15 cellular contexts compared by ENCODE assay signal in the genomic region with DNA sequence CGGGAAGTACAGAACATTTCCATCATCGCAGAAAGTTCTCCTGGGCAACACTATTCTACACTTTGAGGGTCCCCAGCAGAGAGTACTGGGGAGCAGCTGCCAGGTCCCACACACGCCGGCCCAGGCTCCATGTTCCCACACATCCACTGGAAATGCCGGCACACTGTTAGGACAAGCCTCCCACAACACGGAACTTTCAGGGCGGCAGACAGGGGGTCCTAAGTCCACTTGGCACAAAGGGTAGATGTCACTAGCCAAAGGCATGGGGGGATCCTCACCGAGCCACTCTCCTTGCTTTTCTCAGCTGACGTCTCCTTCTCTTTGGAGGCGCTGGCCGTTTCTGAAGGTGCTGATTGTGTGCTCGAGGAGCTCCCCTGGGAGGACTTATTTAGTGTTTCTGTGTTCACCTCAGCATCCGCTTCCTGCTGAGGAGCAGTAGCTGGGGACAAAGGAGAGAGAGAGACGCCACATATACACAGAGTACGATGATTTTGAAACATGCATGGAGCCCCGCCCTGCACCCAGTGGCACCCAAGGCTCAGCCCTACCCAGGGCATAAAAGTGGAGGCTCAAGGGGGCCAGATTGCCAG.
"Had no signal": no experiment of that assay in that cellular context is flagged by ENCODE, and none has a peak within 500 bp of the region (broad histone marks: within the 10 kb centered on the region; RNA-seq: fewer than 3 reads in every experiment).

No MANE protein-coding gene starts in this region.

- H3K4me3 ChIP-seq: pancreas, testis, upper lobe of right lung had no signal

- H3K27me3 Mint-ChIP-seq: activated CD4-positive, alpha-beta T cell treated with anti-CD3 and anti-CD28 coated beads, Interleukin-2, amount 10 ng/mL, durations not matched to agents 7 days and 5 days; activated naive CD8-positive, alpha-beta T cell; brain; central memory CD8-positive, alpha-beta T cell; stimulated activated naive CD8-positive, alpha-beta T cell treated with anti-CD3 and anti-CD28 coated beads, Interleukin-15, Interleukin-2, amounts not matched to agents 100 ng/mL and 50 ng/mL, for 24 hours had no signal

- H3K9me3 ChIP-seq: pancreas, testis, upper lobe of right lung had no signal

- H3K27ac Mint-ChIP-seq: activated CD4-positive, alpha-beta T cell treated with anti-CD3 and anti-CD28 coated beads, Interleukin-2, amount 10 ng/mL, durations not matched to agents 7 days and 5 days; stimulated activated naive CD8-positive, alpha-beta T cell treated with anti-CD3 and anti-CD28 coated beads, Interleukin-15, Interleukin-2, amounts not matched to agents 100 ng/mL and 50 ng/mL, for 24 hours had no signal

- DNase-seq: activated CD4-positive, alpha-beta T cell treated with anti-CD3 and anti-CD28 coated beads, Interleukin-2, amount 10 ng/mL, durations not matched to agents 7 days and 5 days; activated effector memory CD4-positive, alpha-beta T cell treated with Interleukin-2 at 50 U/mL for 16 hours; amygdala; hippocampal formation; left ventricle myocardium superior; pancreas; small intestine; stimulated activated CD4-positive, alpha-beta T cell treated with anti-CD3 and anti-CD28 coated beads, Interleukin-2, amount 100 ng/mL, for 24 hours; testis; upper lobe of right lung had no signal

- H3K27me3 ChIP-seq: pancreas, testis, upper lobe of right lung had no signal

- H3K9me3 Mint-ChIP-seq: activated CD4-positive, alpha-beta T cell treated with anti-CD3 and anti-CD28 coated beads, Interleukin-2, amount 10 ng/mL, durations not matched to agents 7 days and 5 days; brain; central memory CD8-positive, alpha-beta T cell; mesothelial cell of epicardium; stimulated activated naive CD8-positive, alpha-beta T cell treated with anti-CD3 and anti-CD28 coated beads, Interleukin-15, Interleukin-2, amounts not matched to agents 100 ng/mL and 50 ng/mL, for 24 hours had no signal

- H3K27ac ChIP-seq: pancreas, testis, upper lobe of right lung had no signal

- H3K4me1 ChIP-seq: pancreas, testis, upper lobe of right lung had no signal

- FAIRE-seq: pancreas, small intestine had no signal

- ATAC-seq: left ventricle myocardium superior had no signal

- H3K4me1 Mint-ChIP-seq: brain, mesothelial cell of epicardium had no signal

- H3K4me3 Mint-ChIP-seq: activated CD4-positive, alpha-beta T cell treated with anti-CD3 and anti-CD28 coated beads, Interleukin-2, amount 10 ng/mL, durations not matched to agents 7 days and 5 days; activated naive CD8-positive, alpha-beta T cell; brain; central memory CD8-positive, alpha-beta T cell; mesothelial cell of epicardium; stimulated activated naive CD8-positive, alpha-beta T cell treated with anti-CD3 and anti-CD28 coated beads, Interleukin-15, Interleukin-2, amounts not matched to agents 100 ng/mL and 50 ng/mL, for 24 hours had no signal
